ENCODE assay signal across 34 cellular contexts in genomic region chrX:116605576-116605975, GRCh38.
"Had no signal": no experiment of that assay in that cellular context is flagged by ENCODE, and none has a peak within 500 bp of the region (broad histone marks: within the 10 kb centered on the region; RNA-seq: fewer than 3 reads in every experiment).

No MANE protein-coding gene starts in this region.

- H3K36me3 ChIP-seq: adrenal gland, brain microvascular endothelial cell, breast epithelium had no signal

- H3K27me3 Mint-ChIP-seq: activated B cell treated with CpG ODN at 0.5 μM for 24 hours; activated CD4-positive, alpha-beta memory T cell treated with anti-CD3 and anti-CD28 coated beads for 36 hours; activated CD4-positive, alpha-beta T cell treated with anti-CD3 and anti-CD28 coated beads, Interleukin-2, amount 10 ng/mL, durations not matched to agents 24 days and 14 days; activated CD8-positive, alpha-beta T cell treated with anti-CD3 and anti-CD28 coated beads for 36 hours; activated naive CD8-positive, alpha-beta T cell treated with anti-CD3 and anti-CD28 coated beads for 36 hours; activated T-helper 17 cell treated with anti-CD3 and anti-CD28 coated beads, Interleukin-2, amount 50 U/mL, for 72 hours; T-helper 17 cell had no signal

- H3K4me3 ChIP-seq: adrenal gland, body of pancreas, breast epithelium had no signal

- DNase-seq: activated B cell treated with CpG ODN at 0.5 μM for 24 hours; activated CD4-positive, alpha-beta memory T cell treated with anti-CD3 and anti-CD28 coated beads for 36 hours; activated CD4-positive, alpha-beta T cell treated with anti-CD3 and anti-CD28 coated beads for 4 hours; activated CD4-positive, alpha-beta T cell treated with anti-CD3 and anti-CD28 coated beads, Interleukin-2, amount 10 ng/mL, durations not matched to agents 24 days and 14 days; activated CD4-positive, alpha-beta T cell treated with anti-CD3 and anti-CD28 coated beads, Interleukin-2, amount 50 U/mL, for 1 hour; activated CD4-positive, alpha-beta T cell treated with anti-CD3 and anti-CD28 coated beads, Interleukin-2, amount 50 U/mL, for 4 hours; activated CD4-positive, CD25-positive, alpha-beta regulatory T cell treated with anti-CD3 and anti-CD28 coated beads, Interleukin-2, amount 50 U/mL, for 72 hours; activated CD8-positive, alpha-beta memory T cell treated with anti-CD3 and anti-CD28 coated beads, Interleukin-2, amount 50 U/mL, for 4 hours; activated CD8-positive, alpha-beta T cell treated with anti-CD3 and anti-CD28 coated beads for 36 hours; activated effector memory CD4-positive, alpha-beta T cell treated with anti-CD3 and anti-CD28 coated beads, Interleukin-2, amount 50 U/mL, for 16 hours; activated gamma-delta T cell treated with Interleukin-2 at 50 U/mL for 16 hours; activated naive CD4-positive, alpha-beta T cell; activated naive CD4-positive, alpha-beta T cell treated with anti-CD3 and anti-CD28 coated beads for 36 hours; activated naive CD4-positive, alpha-beta T cell treated with anti-CD3 and anti-CD28 coated beads, Interleukin-2, amount 50 U/mL, for 16 hours; activated naive CD8-positive, alpha-beta T cell treated with anti-CD3 and anti-CD28 coated beads for 36 hours; activated T-cell treated with anti-CD3 and anti-CD28 coated beads for 4 hours; activated T-cell treated with anti-CD3 and anti-CD28 coated beads, Interleukin-2, amount 50 U/mL, for 1 hour; activated T-cell treated with anti-CD3 and anti-CD28 coated beads, Interleukin-2, amount 50 U/mL, for 4 hours; activated T-cell treated with anti-CD3 and anti-CD28 coated beads, Interleukin-2, amount 50 U/mL, for 72 hours; adrenal gland; amniotic stem cell; aorta; body of pancreas; brain microvascular endothelial cell; central memory CD4-positive, alpha-beta T cell; T-cell; T-helper 17 cell; T1000 had no signal

- H3K4me1 Mint-ChIP-seq: activated B cell treated with CpG ODN at 0.5 μM for 24 hours; activated CD4-positive, alpha-beta T cell treated with anti-CD3 and anti-CD28 coated beads, Interleukin-2, amount 10 ng/mL, durations not matched to agents 24 days and 14 days; activated naive CD8-positive, alpha-beta T cell treated with anti-CD3 and anti-CD28 coated beads for 36 hours; activated T-helper 17 cell treated with anti-CD3 and anti-CD28 coated beads, Interleukin-2, amount 50 U/mL, for 72 hours; T-cell; T-helper 17 cell had no signal

- FAIRE-seq: TTC549 had no signal

- H3K27me3 ChIP-seq: adrenal gland, body of pancreas, brain microvascular endothelial cell, breast epithelium had no signal

- ATAC-seq: activated CD8-positive, alpha-beta T cell treated with anti-CD3 and anti-CD28 coated beads for 36 hours; activated naive CD4-positive, alpha-beta T cell treated with anti-CD3 and anti-CD28 coated beads, Interleukin-2, amount 50 U/mL, for 72 hours; activated T-cell treated with anti-CD3 and anti-CD28 coated beads, Interleukin-2, amount 50 U/mL, for 4 hours; activated T-cell treated with anti-CD3 and anti-CD28 coated beads, Interleukin-2, amount 50 U/mL, for 72 hours; activated T-helper 17 cell treated with anti-CD3 and anti-CD28 coated beads, Interleukin-2, amount 50 U/mL, for 72 hours; body of pancreas; T-cell; T-helper 17 cell had no signal

- H3K4me1 ChIP-seq: adrenal gland, body of pancreas, breast epithelium had no signal

- H3K9me3 Mint-ChIP-seq: activated CD4-positive, alpha-beta T cell treated with anti-CD3 and anti-CD28 coated beads, Interleukin-2, amount 10 ng/mL, durations not matched to agents 24 days and 14 days; activated CD8-positive, alpha-beta T cell treated with anti-CD3 and anti-CD28 coated beads for 36 hours; activated naive CD4-positive, alpha-beta T cell treated with anti-CD3 and anti-CD28 coated beads for 36 hours; activated naive CD8-positive, alpha-beta T cell treated with anti-CD3 and anti-CD28 coated beads for 36 hours; activated T-helper 1 cell treated with anti-CD3 and anti-CD28 coated beads, Interleukin-12 subunit alpha, Interleukin-12 subunit beta, Interleukin-2, Interleukin-4 antibody, amounts not matched to agents 30 ng/mL and 10 ng/mL and 1 ng/mL, durations not matched to agents 14 hours and 24 hours and 36 hours had no signal

- H3K36me3 Mint-ChIP-seq: activated CD4-positive, alpha-beta memory T cell treated with anti-CD3 and anti-CD28 coated beads for 36 hours; activated naive CD4-positive, alpha-beta T cell treated with anti-CD3 and anti-CD28 coated beads, Interleukin-2, amount 50 U/mL, for 72 hours; activated naive CD8-positive, alpha-beta T cell treated with anti-CD3 and anti-CD28 coated beads for 36 hours; T-cell had no signal

- H3K9me3 ChIP-seq: adrenal gland, body of pancreas, breast epithelium had no signal

- H3K27ac ChIP-seq: adrenal gland, body of pancreas, brain microvascular endothelial cell, breast epithelium, VCaP had no signal

- H3K4me3 Mint-ChIP-seq: activated B cell treated with CpG ODN at 0.5 μM for 24 hours; activated CD4-positive, alpha-beta memory T cell treated with anti-CD3 and anti-CD28 coated beads for 36 hours; activated CD4-positive, alpha-beta T cell treated with anti-CD3 and anti-CD28 coated beads, Interleukin-2, amount 10 ng/mL, durations not matched to agents 24 days and 14 days; activated CD8-positive, alpha-beta T cell treated with anti-CD3 and anti-CD28 coated beads for 36 hours; activated naive CD4-positive, alpha-beta T cell treated with anti-CD3 and anti-CD28 coated beads for 36 hours; activated naive CD8-positive, alpha-beta T cell treated with anti-CD3 and anti-CD28 coated beads for 36 hours; activated T-cell treated with anti-CD3 and anti-CD28 coated beads, Interleukin-2, amount 50 U/mL, for 4 hours; activated T-cell treated with anti-CD3 and anti-CD28 coated beads, Interleukin-2, amount 50 U/mL, for 72 hours; activated T-helper 1 cell treated with anti-CD3 and anti-CD28 coated beads, Interleukin-12 subunit alpha, Interleukin-12 subunit beta, Interleukin-2, Interleukin-4 antibody, amounts not matched to agents 30 ng/mL and 10 ng/mL and 1 ng/mL, durations not matched to agents 14 hours and 24 hours and 36 hours; activated T-helper 17 cell treated with anti-CD3 and anti-CD28 coated beads, Interleukin-2, amount 50 U/mL, for 72 hours; T-cell; T-helper 17 cell had no signal

- H3K27ac Mint-ChIP-seq: activated B cell treated with CpG ODN at 0.5 μM for 24 hours; activated CD4-positive, alpha-beta memory T cell treated with anti-CD3 and anti-CD28 coated beads for 36 hours; activated CD4-positive, alpha-beta T cell treated with anti-CD3 and anti-CD28 coated beads, Interleukin-2, amount 10 ng/mL, durations not matched to agents 24 days and 14 days; activated CD8-positive, alpha-beta T cell treated with anti-CD3 and anti-CD28 coated beads for 36 hours; activated naive CD4-positive, alpha-beta T cell treated with anti-CD3 and anti-CD28 coated beads for 36 hours; activated naive CD4-positive, alpha-beta T cell treated with anti-CD3 and anti-CD28 coated beads, Interleukin-2, amount 50 U/mL, for 72 hours; activated naive CD8-positive, alpha-beta T cell treated with anti-CD3 and anti-CD28 coated beads for 36 hours; activated T-cell treated with anti-CD3 and anti-CD28 coated beads, Interleukin-2, amount 50 U/mL, for 72 hours; activated T-helper 1 cell treated with anti-CD3 and anti-CD28 coated beads, Interleukin-12 subunit alpha, Interleukin-12 subunit beta, Interleukin-2, Interleukin-4 antibody, amounts not matched to agents 30 ng/mL and 10 ng/mL and 1 ng/mL, durations not matched to agents 14 hours and 24 hours and 36 hours; activated T-helper 17 cell treated with anti-CD3 and anti-CD28 coated beads, Interleukin-2, amount 50 U/mL, for 72 hours; T-cell; T-helper 17 cell had no signal
